In the genomic region with DNA sequence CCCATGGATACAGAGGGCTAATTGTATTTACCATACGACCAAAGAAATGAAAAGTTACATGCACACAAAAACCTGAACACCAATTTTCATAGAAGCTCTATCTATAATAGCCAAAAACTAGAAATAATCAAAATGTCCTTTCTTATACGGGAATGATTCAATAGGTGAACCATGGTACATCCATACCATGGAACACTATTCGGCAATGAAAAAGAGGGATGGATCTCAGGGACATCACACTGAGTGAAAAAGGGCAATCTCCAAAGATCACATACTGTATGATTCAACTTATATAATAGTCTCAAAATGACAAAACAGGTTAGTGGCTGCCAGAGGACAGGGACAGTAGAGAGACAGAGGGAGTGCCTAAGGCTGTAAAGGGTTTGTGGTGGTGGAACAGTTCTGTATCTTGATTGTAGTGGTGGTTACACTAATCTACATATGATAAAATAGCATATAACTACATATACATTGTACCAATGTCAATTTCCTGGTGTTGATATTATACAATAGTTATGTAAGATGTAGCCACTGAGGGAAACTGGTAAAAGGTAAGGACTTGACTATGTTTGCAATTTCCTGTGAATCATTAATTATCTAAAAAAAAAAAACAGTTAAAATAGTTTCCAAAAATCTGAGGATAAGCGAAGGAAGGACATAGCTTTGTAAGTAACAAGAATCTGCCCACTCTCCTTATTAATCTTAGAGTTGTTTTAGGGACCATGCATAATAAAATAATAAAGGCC, we compare ENCODE assay signal across 13 cellular contexts. TPM values are rescaled to one million over a fixed set of nuclear protein-coding genes. Genes with fewer than 3 reads are reported as not detected.
DNase-seq lines count a peak whose midpoint lies in the region; ATAC-seq, FAIRE-seq and TF ChIP-seq lines count a peak whose summit lies in the region.
"Had no signal": no experiment of that assay in that cellular context is flagged by ENCODE, and none has a peak within 500 bp of the region (broad histone marks: within the 10 kb centered on the region; RNA-seq: fewer than 3 reads in every experiment).

No MANE protein-coding gene starts in this region.

- H3K9me3 ChIP-seq in HepG2 (ENCODE audit: low read length) (no peaks in the 10 kb centered on the region), right lobe of liver (no peaks in the 10 kb centered on the region)

- H3K4me1 Mint-ChIP-seq in activated T-helper 2 cell treated with anti-CD3 and anti-CD28 coated beads, Interferon-gamma antibody, Interleukin-2, Interleukin-4, amounts not matched to agents 10 μg/mL and 5 μg/mL and 100 μg/mL, durations not matched to agents 14 hours and 24 hours and 36 hours (ENCODE audit: low read depth) = peaks cover 46% of the 10 kb centered on the region
- peaks cover 21% of the 10 kb centered on the region for H3K4me1 Mint-ChIP-seq in GM23338

- H3K27ac ChIP-seq in HepG2 (ENCODE audit: extremely low read length, insufficient read depth, low read length) (no peak overlapping the region), right lobe of liver (no peak overlapping the region), GM23338 (ENCODE audit: low read depth) (no peak overlapping the region)

- H3K4me1 ChIP-seq in HepG2 (ENCODE audit: insufficient read depth, low read length) (peaks cover 55% of the 10 kb centered on the region), right lobe of liver (peaks cover 0 to 38% (median 10%) of the 10 kb centered on the region in 4 donors), GM23338 (ENCODE audit: insufficient read depth) (peaks cover 20% of the 10 kb centered on the region)

- H3K4me3 Mint-ChIP-seq in activated T-helper 2 cell treated with anti-CD3 and anti-CD28 coated beads, Interferon-gamma antibody, Interleukin-2, Interleukin-4, amounts not matched to agents 10 μg/mL and 5 μg/mL and 100 μg/mL, durations not matched to agents 14 hours and 24 hours and 36 hours (ENCODE audit: low read depth) = peak overlapping the region; percentile 17
- no peak overlapping the region for H3K4me3 Mint-ChIP-seq in GM23338

- H2AFZ ChIP-seq in HepG2 (ENCODE audit: low read length) (no peak overlapping the region), GM23338 (no peak overlapping the region)

- intact Hi-C loops in HepG2 (cut with micrococcal nuclease; ENCODE audit: unreplicated experiment) (no loop called here), right lobe of liver (cut with DNase I) (no loop called here), left colon (cut with DNase I, micrococcal nuclease) (no loop called here)
- intact Hi-C loops in activated T-helper 2 cell treated with anti-CD3 and anti-CD28 coated beads, Interferon-gamma antibody, Interleukin-2, Interleukin-4, amounts not matched to agents 10 μg/mL and 5 μg/mL and 100 μg/mL, durations not matched to agents 14 hours and 24 hours and 36 hours (cut with micrococcal nuclease) = loop anchor here (5.0 kb wide), 1 partner anchor 534 kb away; no protein-coding TSS in a partner anchor

- in situ Hi-C loops in HepG2 (cut with HindIII; ENCODE audit: extremely low pct_ligation_motif_present, low pct_unique_long_range_greater_than_20kb) = no loop called here

- H3K4me2 ChIP-seq in HepG2 (ENCODE audit: low read depth, low read length) (peak overlapping the region; percentile 78), GM23338 (no peak overlapping the region)

- H3K9ac ChIP-seq in HepG2 (ENCODE audit: insufficient read depth, low read depth, low read length) = no peak overlapping the region

- H3K9me3 Mint-ChIP-seq in activated T-helper 2 cell treated with anti-CD3 and anti-CD28 coated beads, Interferon-gamma antibody, Interleukin-2, Interleukin-4, amounts not matched to agents 10 μg/mL and 5 μg/mL and 100 μg/mL, durations not matched to agents 14 hours and 24 hours and 36 hours = no peaks in the 10 kb centered on the region
- no peaks in the 10 kb centered on the region for H3K9me3 Mint-ChIP-seq in GM23338

- peaks cover 0 to 4% of the 10 kb centered on the region in 2 experiments; a peak in 1 of 5 replicates for H3K36me3 ChIP-seq in HepG2 (replicated peaks in 1 of 2; ENCODE audit: control insufficient read depth in 1 of 2, insufficient read depth in 2 of 2, low read length in 2 of 2)
- no peaks in the 10 kb centered on the region for H3K36me3 ChIP-seq in right lobe of liver
- H3K36me3 ChIP-seq in GM23338 (ENCODE audit: insufficient read depth) = no peaks in the 10 kb centered on the region

- H3K27me3 ChIP-seq in HepG2 (ENCODE audit: control insufficient read depth in 1 of 2, insufficient read depth in 2 of 2, low read length in 2 of 2) = no peaks in the 10 kb centered on the region; a peak in 1 of 5 replicates
- H3K27me3 ChIP-seq in right lobe of liver = no peaks in the 10 kb centered on the region
- no peaks in the 10 kb centered on the region for H3K27me3 ChIP-seq in GM23338 (ENCODE audit: insufficient read depth)

- no peak for FAIRE-seq in HepG2 (lab: Jason Lieb, UNC)
- FAIRE-seq: frontal cortex had no signal

- CTCF ChIA-PET in HepG2 (lab: Yijun Ruan, JAX; ENCODE audit: low intra/inter-chr PET ratio, low total read pairs) = no interaction called here

- POLR2A ChIA-PET in HepG2 (lab: Yijun Ruan, JAX) = no interaction called here

- H3K4me3 ChIP-seq in HepG2 (replicated peaks in 1 of 3; ENCODE audit: insufficient read depth in 1 of 3, low read depth in 2 of 3, low read length in 3 of 3) (peak overlapping the region in 1 of 3 experiments; percentile 99; a peak in 1 of 6 replicates), right lobe of liver (no peak overlapping the region), GM23338 (no peak overlapping the region)

- no peak for TF ChIP-seq RAD21 in HepG2 (CRISPR knock-in tag; IDR thresholded peaks at IDR 0.05)

- peaks cover 81% of the 10 kb centered on the region for H3K79me2 ChIP-seq in HepG2 (ENCODE audit: insufficient read depth, low read length)
- peaks cover 80% of the 10 kb centered on the region for H3K79me2 ChIP-seq in GM23338 (replicated peaks; ENCODE audit: insufficient read depth)

- peak overlapping the region; percentile 3 for H3K27ac Mint-ChIP-seq in activated T-helper 2 cell treated with anti-CD3 and anti-CD28 coated beads, Interferon-gamma antibody, Interleukin-2, Interleukin-4, amounts not matched to agents 10 μg/mL and 5 μg/mL and 100 μg/mL, durations not matched to agents 14 hours and 24 hours and 36 hours
- no peak overlapping the region for H3K27ac Mint-ChIP-seq in GM23338

- no peaks in the 10 kb centered on the region for H3K9me2 ChIP-seq in GM23338 (ENCODE audit: insufficient read depth)

- H3K27me3 Mint-ChIP-seq in activated T-helper 2 cell treated with anti-CD3 and anti-CD28 coated beads, Interferon-gamma antibody, Interleukin-2, Interleukin-4, amounts not matched to agents 10 μg/mL and 5 μg/mL and 100 μg/mL, durations not matched to agents 14 hours and 24 hours and 36 hours (ENCODE audit: low read depth) = no peaks in the 10 kb centered on the region
- peaks cover 10% of the 10 kb centered on the region for H3K27me3 Mint-ChIP-seq in GM23338 (ENCODE audit: insufficient read depth, low read depth, poor library complexity)

- no peak for TF ChIP-seq EP300 in HepG2 (IDR thresholded peaks at IDR 0.05; ENCODE audit: low read depth in 2 of 2, low read length in 2 of 2)
- no peak for TF ChIP-seq EP300 in HepG2 (CRISPR knock-in tag; IDR thresholded peaks at IDR 0.05; ENCODE audit: borderline replicate concordance)

- H3F3A ChIP-seq in GM23338 (replicated peaks; ENCODE audit: low read depth) = no peaks in the 10 kb centered on the region

- 96% methylated on average over 4 of the region's 4 CpGs for WGBS in HepG2 (ENCODE audit: low lambda C conversion rate)
- WGBS in right lobe of liver (ENCODE audit: insufficient coverage, low coverage, low lambda C conversion rate, missing lambda C conversion rate) = 71% methylated on average over 4 of the region's 4 CpGs

- ATAC-seq in HepG2 (no peak), right lobe of liver (no peak), left colon (peak; percentile 35), GM19455 (IDR thresholded peaks at IDR 0.05; ENCODE audit: unreplicated experiment) (no peak), GM23338 (no peak)

- H4K20me1 ChIP-seq in HepG2 (ENCODE audit: insufficient read depth, low read length) = peaks cover 36% of the 10 kb centered on the region
- peaks cover 27% of the 10 kb centered on the region; the same call in 1 of the 2 replicates for H4K20me1 ChIP-seq in GM23338 (replicated peaks; ENCODE audit: insufficient read depth)

- peaks cover 62% of the 10 kb centered on the region for H3K36me3 Mint-ChIP-seq in activated T-helper 2 cell treated with anti-CD3 and anti-CD28 coated beads, Interferon-gamma antibody, Interleukin-2, Interleukin-4, amounts not matched to agents 10 μg/mL and 5 μg/mL and 100 μg/mL, durations not matched to agents 14 hours and 24 hours and 36 hours (ENCODE audit: low read depth)
- peaks cover 7% of the 10 kb centered on the region; the same call in 2 of the 3 replicates for H3K36me3 Mint-ChIP-seq in GM23338 (ENCODE audit: low read depth)

- TF ChIP-seq POLR2A in HepG2 (IDR thresholded peaks at IDR 0.05; ENCODE audit: insufficient read depth in 1 of 2, low read depth in 2 of 2, low read length in 2 of 2) = no peak
- TF ChIP-seq POLR2A in right lobe of liver (IDR thresholded peaks at IDR 0.05) = no peak

- no TSS peak for BruUV-seq in HepG2 (replicated peaks; lab: Mats Ljungman, UMichigan)

- DNase-seq in HepG2 (ENCODE audit: low spot score) (no peak), right lobe of liver (no peak), left colon (no peak), cerebellar cortex (ENCODE audit: low spot score) (no peak), occipital lobe (lab: John Stamatoyannopoulos, UW) (no peak), GM23338 (ENCODE audit: low spot score) (no peak)
- DNase-seq in activated T-helper 2 cell treated with anti-CD3 and anti-CD28 coated beads, Interferon-gamma antibody, Interleukin-2, Interleukin-4, amounts not matched to agents 10 μg/mL and 5 μg/mL and 100 μg/mL, durations not matched to agents 14 hours and 24 hours and 36 hours (ENCODE audit: low spot score) = no peak
- DNase-seq: activated CD4-positive, alpha-beta T cell treated with anti-CD3 and anti-CD28 coated beads for 4 hours; NCI-H187 treated with DMSO at 0.1 percent for 48 hours; RPMI8226; stimulated activated CD8-positive, alpha-beta memory T cell treated with anti-CD3 and anti-CD28 coated beads, Interleukin-4, amount 100 ng/mL, for 48 hours had no signal

- TF ChIP-seq CTCF in HepG2 (CRISPR knock-in tag; IDR thresholded peaks at IDR 0.05) = no peak
- no peak for TF ChIP-seq CTCF in right lobe of liver (IDR thresholded peaks at IDR 0.05)
- no peak for TF ChIP-seq CTCF in GM23338 (conservative IDR thresholded peaks at IDR 0.05; ENCODE audit: low read depth in 2 of 2)

RNA-seq across cellular contexts. Expression of gene RSBN1, which starts 3.7 kb away (rescaled TPM):
- total RNA-seq in HepG2 (2016; rRNA removed; fragmentation: Illumina TruSeq; extraction: Trizol) (10.4 and 13.6 TPM in 2 replicates), right lobe of liver (1 to 10 TPM; 4.1 to 5.9 (median 5.0) TPM), left colon (10 to 100 TPM; 23.6 to 28.5 TPM), occipital lobe (65.4 TPM)
- total RNA-seq in HepG2 (2016; cell fraction: cytosol; rRNA removed; fragmentation: Illumina TruSeq; extraction: Trizol; ENCODE audit: low read depth) = 1.2 and 1.3 TPM in 2 replicates
- 9.9 and 15.2 TPM in 2 replicates for total RNA-seq in HepG2 (2016; cell fraction: insoluble cytoplasmic fraction; rRNA removed; fragmentation: Illumina TruSeq; extraction: Trizol)
- total RNA-seq in HepG2 (2016; cell fraction: membrane; rRNA removed; fragmentation: Illumina TruSeq; extraction: Trizol) = 2.7 and 3.1 TPM in 2 replicates
- total RNA-seq in HepG2 (2016; cell fraction: nucleus; rRNA removed; fragmentation: Illumina TruSeq; extraction: Trizol) = 9.1 TPM in 2 replicates
- polyA plus RNA-seq in HepG2 (2011; rRNA removed) (6.3 and 8.3 TPM in 2 replicates), GM23338 (2016; fragmentation: Nextera tagmentation; extraction: Ambion mirVana) (17.4 and 18.9 TPM in 2 replicates)
- 3.2 and 4.8 TPM in 2 replicates for polyA plus RNA-seq in HepG2 (2011; cell fraction: cytosol; rRNA removed)
- 5.5 and 7.9 TPM in 2 replicates for polyA plus RNA-seq in HepG2 (2011; cell fraction: nucleus; rRNA removed)
- polyA plus RNA-seq in HepG2 (2012) = 5.8 and 8.9 TPM in 2 replicates
- polyA plus RNA-seq in HepG2 (2016; cell fraction: cytosol; fragmentation: Illumina TruSeq; extraction: Trizol; ENCODE audit: low read depth) = 0.36 and 0.58 TPM in 2 replicates
- polyA plus RNA-seq in HepG2 (2016; cell fraction: insoluble cytoplasmic fraction; fragmentation: Illumina TruSeq; extraction: Trizol; ENCODE audit: low read depth) = 6.3 and 7.1 TPM in 2 replicates
- 0.86 and 1.1 TPM in 2 replicates for polyA plus RNA-seq in HepG2 (2016; cell fraction: membrane; fragmentation: Illumina TruSeq; extraction: Trizol; ENCODE audit: low read depth)
- polyA plus RNA-seq in HepG2 (2016; cell fraction: nucleus; fragmentation: Illumina TruSeq; extraction: Trizol; ENCODE audit: insufficient read depth, low read depth) = 9.1 and 9.7 TPM in 2 replicates
- 6.5 and 15.8 TPM in 2 replicates for polyA minus RNA-seq in HepG2 (2011; rRNA and poly(A)+ RNA removed; ENCODE audit: low replicate concordance)
- 17.4 and 18.9 TPM in 2 replicates for polyA minus RNA-seq in HepG2 (2011; cell fraction: cytosol; rRNA and poly(A)+ RNA removed)
- 20.1 and 31.0 TPM in 2 replicates for polyA minus RNA-seq in HepG2 (2011; cell fraction: nucleus; rRNA and poly(A)+ RNA removed)
- total RNA-seq in activated T-helper 2 cell treated with anti-CD3 and anti-CD28 coated beads, Interferon-gamma antibody, Interleukin-2, Interleukin-4, amounts not matched to agents 10 μg/mL and 5 μg/mL and 100 μg/mL, durations not matched to agents 14 hours and 24 hours and 36 hours = 21.5 and 23.4 TPM in 2 replicates
- total RNA-seq in GM23338 (2014; rRNA removed; shearing (Covaris generic)) = 15.4 and 29.9 TPM in 2 replicates

RNA-seq across cellular contexts. Expression of gene PHTF1, which starts 49.3 kb away (rescaled TPM):
- total RNA-seq in HepG2 (2016; rRNA removed; fragmentation: Illumina TruSeq; extraction: Trizol) (15.3 and 19.7 TPM in 2 replicates), right lobe of liver (1 to 10 TPM; 4.7 to 8.7 (median 6.1) TPM), left colon (1 to 10 TPM; 7.3 to 9.2 TPM), occipital lobe (39.6 TPM)
- 6.2 and 6.4 TPM in 2 replicates for total RNA-seq in HepG2 (2016; cell fraction: cytosol; rRNA removed; fragmentation: Illumina TruSeq; extraction: Trizol; ENCODE audit: low read depth)
- 17.4 and 17.7 TPM in 2 replicates for total RNA-seq in HepG2 (2016; cell fraction: insoluble cytoplasmic fraction; rRNA removed; fragmentation: Illumina TruSeq; extraction: Trizol)
- total RNA-seq in HepG2 (2016; cell fraction: membrane; rRNA removed; fragmentation: Illumina TruSeq; extraction: Trizol) = 14.0 and 17.1 TPM in 2 replicates
- total RNA-seq in HepG2 (2016; cell fraction: nucleus; rRNA removed; fragmentation: Illumina TruSeq; extraction: Trizol) = 21.1 and 24.3 TPM in 2 replicates
- polyA plus RNA-seq in HepG2 (2011; rRNA removed) (5.0 and 5.7 TPM in 2 replicates), GM23338 (2016; fragmentation: Nextera tagmentation; extraction: Ambion mirVana) (18.7 and 19.1 TPM in 2 replicates)
- 2.9 and 3.6 TPM in 2 replicates for polyA plus RNA-seq in HepG2 (2011; cell fraction: cytosol; rRNA removed)
- 8.5 and 9.2 TPM in 2 replicates for polyA plus RNA-seq in HepG2 (2011; cell fraction: nucleus; rRNA removed)
- polyA plus RNA-seq in HepG2 (2012) = 6.1 and 6.6 TPM in 2 replicates
- 2.7 and 4.4 TPM in 2 replicates for polyA plus RNA-seq in HepG2 (2016; cell fraction: cytosol; fragmentation: Illumina TruSeq; extraction: Trizol; ENCODE audit: low read depth)
- polyA plus RNA-seq in HepG2 (2016; cell fraction: insoluble cytoplasmic fraction; fragmentation: Illumina TruSeq; extraction: Trizol; ENCODE audit: low read depth) = 10.9 and 12.2 TPM in 2 replicates
- 7.7 and 8.2 TPM in 2 replicates for polyA plus RNA-seq in HepG2 (2016; cell fraction: membrane; fragmentation: Illumina TruSeq; extraction: Trizol; ENCODE audit: low read depth)
- 25.8 and 27.4 TPM in 2 replicates for polyA plus RNA-seq in HepG2 (2016; cell fraction: nucleus; fragmentation: Illumina TruSeq; extraction: Trizol; ENCODE audit: insufficient read depth, low read depth)
- polyA minus RNA-seq in HepG2 (2011; rRNA and poly(A)+ RNA removed; ENCODE audit: low replicate concordance) = 7.0 and 22.6 TPM in 2 replicates
- polyA minus RNA-seq in HepG2 (2011; cell fraction: cytosol; rRNA and poly(A)+ RNA removed) = 3.7 and 5.4 TPM in 2 replicates
- polyA minus RNA-seq in HepG2 (2011; cell fraction: nucleus; rRNA and poly(A)+ RNA removed) = 27.8 and 30.0 TPM in 2 replicates
- total RNA-seq in activated T-helper 2 cell treated with anti-CD3 and anti-CD28 coated beads, Interferon-gamma antibody, Interleukin-2, Interleukin-4, amounts not matched to agents 10 μg/mL and 5 μg/mL and 100 μg/mL, durations not matched to agents 14 hours and 24 hours and 36 hours = 22.0 and 22.5 TPM in 2 replicates
- 21.6 and 24.5 TPM in 2 replicates for total RNA-seq in GM23338 (2014; rRNA removed; shearing (Covaris generic))
